Comparison of ENCODE assay signal across 8 cellular contexts in genomic region chr2:85248741-85249524, GRCh38.
DNase-seq lines count a peak whose midpoint lies in the region; ATAC-seq, FAIRE-seq and TF ChIP-seq lines count a peak whose summit lies in the region.

No MANE protein-coding gene starts in this region.

- intact Hi-C loops in Right ventricle myocardium superior (cut with DNase I) (no loop called here), sigmoid colon (cut with DNase I) (no loop called here)

- H3K27ac ChIP-seq in sigmoid colon = peak overlapping the region in 3 of 4 donors; percentile 17 to 53 (median 49)

- peak overlapping the region; percentile 70 for H3K4me3 ChIP-seq in adipocyte (ENCODE audit: low read length)
- no peak overlapping the region for H3K4me3 ChIP-seq in sigmoid colon

- no peak for TF ChIP-seq POLR2A in H54 (IDR thresholded peaks at IDR 0.05; ENCODE audit: low read depth, low read length)
- no peak for TF ChIP-seq POLR2A in sigmoid colon (IDR thresholded peaks at IDR 0.05)

- FAIRE-seq in H54 (lab: Jason Lieb, UNC) = peak; percentile 60

- H3K36me3 ChIP-seq in adipocyte (ENCODE audit: control insufficient read depth, insufficient read depth, low read length, severe bottlenecking) (no peaks in the 10 kb centered on the region), sigmoid colon (no peaks in the 10 kb centered on the region)

- H3K27me3 ChIP-seq in adipocyte (replicated peaks; ENCODE audit: control insufficient read depth, insufficient read depth, low read length) (no peaks in the 10 kb centered on the region), sigmoid colon (no peaks in the 10 kb centered on the region)

- ATAC-seq in Right ventricle myocardium superior (ENCODE audit: poor library complexity) (peak; percentile 50), GM18511 (IDR thresholded peaks at IDR 0.05; ENCODE audit: unreplicated experiment) (no peak), HG03039 (IDR thresholded peaks at IDR 0.05; ENCODE audit: unreplicated experiment) (no peak)

- peak; percentile 64 for DNase-seq in H54 (ENCODE audit: insufficient read length, low spot score)
- peak; percentile 85 for DNase-seq in adipocyte (ENCODE audit: low read depth)
- DNase-seq in Right ventricle myocardium superior = no peak
- no peak for DNase-seq in sigmoid colon
- no peak for DNase-seq in nucleus accumbens (lab: John Stamatoyannopoulos, UW)
- no peak for DNase-seq in C1 segment of cervical spinal cord (lab: John Stamatoyannopoulos, UW)

- TF ChIP-seq CTCF in sigmoid colon (IDR thresholded peaks at IDR 0.05) = no peak

- H3K4me1 ChIP-seq in adipocyte (ENCODE audit: control insufficient read depth, insufficient read depth, low read length) = peaks cover 48% of the 10 kb centered on the region
- H3K4me1 ChIP-seq in sigmoid colon = peaks cover 0 to 39% (median 29%) of the 10 kb centered on the region in 4 donors

- no peak for TF ChIP-seq EP300 in sigmoid colon (IDR thresholded peaks at IDR 0.05)

- H3K9me3 ChIP-seq in adipocyte (ENCODE audit: control insufficient read depth, low read length) (no peaks in the 10 kb centered on the region), sigmoid colon (no peaks in the 10 kb centered on the region)

- WGBS in sigmoid colon, 2 donors = 27 to 57% methylated on average over 7 of the region's 7 CpGs

- H3K9ac ChIP-seq in adipocyte (ENCODE audit: low read length) = peak overlapping the region; percentile 73

Comparison
In these comparisons a context has a peak if more than half of its experiments do, and no peak if none do; other contexts are left out.
1. DNase-seq: peak in H54 (single experiment) and adipocyte (single experiment); none in Right ventricle myocardium superior (single experiment), sigmoid colon (single experiment), nucleus accumbens (0 of 56) and C1 segment of cervical spinal cord (0 of 14).